Comparison of ENCODE assay signal across 1 cellular context in genomic region chr16:27444015-27444414, GRCh38.
TF ChIP-seq lines count a peak whose summit lies in the region.

No MANE protein-coding gene starts in this region.

TF ChIP-seq in SK-N-SH, 30 proteins besides CTCF, POLR2A, EP300 and RAD21 (continued from another document):
- TF ChIP-seq CHD2 (IDR thresholded peaks at IDR 0.05; ENCODE audit: low read length, partially characterized antibody) (no peak), NRF1 (IDR thresholded peaks at IDR 0.05; ENCODE audit: low read depth, low read length) (no peak), ZBTB33 (IDR thresholded peaks at IDR 0.05; ENCODE audit: borderline replicate concordance, low read depth) (no peak), SIN3A (IDR thresholded peaks at IDR 0.05; ENCODE audit: borderline replicate concordance, low read depth, low read length) (no peak), TEAD4 (IDR thresholded peaks at IDR 0.05; ENCODE audit: borderline replicate concordance, insufficient read depth) (peak; percentile 37; the same call in 1 of the 2 replicates), REST (IDR thresholded peaks at IDR 0.05; ENCODE audit: low read depth, low read length) (no peak)
TF ChIP-seq in SK-N-SH: peak in this region for 4.
